In genomic region chr14:40394634-40395340, GRCh38 we compare ENCODE assay signal across 1 cellular context.
TF ChIP-seq lines count a peak whose summit lies in the region.

No MANE protein-coding gene starts in this region.

TF ChIP-seq in GM23338, 12 proteins besides CTCF, POLR2A, EP300 and RAD21 (continued from another document):
- TF ChIP-seq ZNF462 (CRISPR knock-in tag; IDR thresholded peaks at IDR 0.05) (no peak), POLR2AphosphoS5 (IDR thresholded peaks at IDR 0.05; ENCODE audit: low read depth) (no peak), JUNB (IDR thresholded peaks at IDR 0.05; ENCODE audit: unreplicated experiment) (no peak), EZH2 (IDR thresholded peaks at IDR 0.05; ENCODE audit: low read depth, unreplicated experiment) (no peak), ZNF114 (CRISPR knock-in tag; IDR thresholded peaks at IDR 0.05) (no peak), STAT1 (IDR thresholded peaks at IDR 0.05; ENCODE audit: unreplicated experiment) (no peak), REST (IDR thresholded peaks at IDR 0.05; ENCODE audit: unreplicated experiment) (no peak), EZH2phosphoT487 (IDR thresholded peaks at IDR 0.05; ENCODE audit: unreplicated experiment) (no peak)
